29 cellular contexts compared by ENCODE assay signal in genomic region chr5:153530357-153531143, GRCh38. TPM values are rescaled to one million over a fixed set of nuclear protein-coding genes. Genes with fewer than 3 reads are reported as not detected.
"Had no signal": no experiment of that assay in that cellular context is flagged by ENCODE, and none has a peak within 500 bp of the region (broad histone marks: within the 10 kb centered on the region; RNA-seq: fewer than 3 reads in every experiment).

No MANE protein-coding gene starts in this region.

- FAIRE-seq: islet of Langerhans, kidney had no signal

- H3K4me1 ChIP-seq: left lung, right lobe of liver, uterus had no signal

- H3K9me3 ChIP-seq: left lung, mucosa of descending colon, ovary, right atrium auricular region, right lobe of liver, tibial nerve, uterus had no signal

- H3K27me3 ChIP-seq: left lung, ovary, right atrium auricular region, right lobe of liver, tibial nerve, uterus had no signal

- DNase-seq: hypothalamus; immature natural killer cell; kidney; left colon; left lung; midbrain; mucosa of descending colon; naive thymus-derived CD4-positive, alpha-beta T cell; ovary; right lobe of liver; stimulated activated CD4-positive, alpha-beta T cell treated with anti-CD3 and anti-CD28 coated beads, Interleukin-1b, Interleukin-23, amount 100 ng/mL, for 48 hours; stimulated activated CD4-positive, alpha-beta T cell treated with anti-CD3 and anti-CD28 coated beads, Interleukin-2, amount 100 ng/mL, for 48 hours; stimulated activated CD4-positive, alpha-beta T cell treated with anti-CD3 and anti-CD28 coated beads, Interleukin-4, amount 100 ng/mL, for 4 hours; stimulated activated CD8-positive, alpha-beta memory T cell treated with anti-CD3 and anti-CD28 coated beads, Interleukin-4, amount 100 ng/mL, for 48 hours; stimulated activated naive CD4-positive, alpha-beta T cell treated with Interleukin-2 at 50 U/mL for 16 hours; stimulated activated naive CD8-positive, alpha-beta T cell treated with anti-CD3 and anti-CD28 coated beads, Interleukin-15, amount 100 ng/mL, for 72 hours; substantia nigra; uterus had no signal

- H3K4me3 ChIP-seq: left lung, lung, mucosa of descending colon, ovary, right atrium auricular region, right lobe of liver, smooth muscle cell, tibial nerve, uterus had no signal

- H3K27ac ChIP-seq: left lung, ovary, right lobe of liver, tibial nerve, uterus had no signal

- H3K36me3 ChIP-seq: left lung, ovary, right atrium auricular region, right lobe of liver, tibial nerve, uterus had no signal

- ATAC-seq: left colon; left lung; mucosa of descending colon; naive thymus-derived CD4-positive, alpha-beta T cell; right lobe of liver; stimulated activated memory B cell treated with anti-CD40 and anti-IgM and Interleukin-4, amounts not matched to agents 10 μg/mL and 1 μg/mL and 100 μg/mL, for 72 hours; stimulated activated naive CD8-positive, alpha-beta T cell treated with anti-CD3 and anti-CD28 coated beads, Interleukin-15, amount 100 ng/mL, for 72 hours had no signal

RNA-seq across cellular contexts. Expression of gene GRIA1, which starts 40.1 kb away (rescaled TPM):
- total RNA-seq: naive thymus-derived CD4-positive, alpha-beta T cell; natural killer cell treated with Interleukin-12 subunit alpha and Interleukin-12 subunit beta and Interleukin-15 and Interleukin-18, amount 100 ng/mL, for 72 hours; progenitor cell of endocrine pancreas; pulmonary artery endothelial cell; renal cortical epithelial cell; right lobe of liver; ureter had no signal
